8 cellular contexts compared by ENCODE assay signal in the genomic region with DNA sequence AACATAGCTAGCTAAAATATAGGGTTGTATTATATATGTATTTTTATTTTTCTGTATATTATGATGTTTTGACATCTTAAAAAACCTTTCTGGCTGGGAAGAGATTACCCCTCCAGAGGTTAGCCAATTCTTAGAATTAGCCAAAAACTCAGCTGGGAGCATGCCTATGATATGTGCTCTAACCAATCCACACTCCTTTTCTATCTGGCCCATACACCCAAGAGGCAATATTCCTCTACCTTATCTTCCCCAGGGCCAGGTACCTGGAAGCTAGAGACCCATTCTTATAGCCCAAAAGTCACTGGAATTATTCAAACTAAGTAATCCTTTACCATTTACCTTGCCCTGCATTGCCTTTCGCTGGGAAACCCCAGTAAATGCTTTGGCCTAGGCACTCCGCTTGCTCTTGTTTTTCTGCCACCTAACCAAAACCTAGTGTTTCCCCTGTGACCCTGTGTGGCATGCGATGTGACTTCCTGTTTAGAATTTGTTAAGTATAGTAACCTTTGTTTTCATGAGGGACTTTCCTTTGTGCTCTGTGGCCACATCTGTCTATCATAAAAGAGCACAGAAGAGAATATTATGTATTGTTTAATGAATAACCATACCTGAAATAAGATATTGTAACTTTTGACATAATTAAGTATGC. TPM values are rescaled to one million over a fixed set of nuclear protein-coding genes. Genes with fewer than 3 reads are reported as not detected.
DNase-seq lines count a peak whose midpoint lies in the region; ATAC-seq and TF ChIP-seq lines count a peak whose summit lies in the region.

No MANE protein-coding gene starts in this region.

- H3K27me3 ChIP-seq in left lung (no peaks in the 10 kb centered on the region), heart left ventricle (no peaks in the 10 kb centered on the region)

- DNase-seq in activated CD8-positive, alpha-beta T cell treated with anti-CD3 and anti-CD28 coated beads for 36 hours, result peak; percentile 84
- DNase-seq in stimulated activated CD4-positive, alpha-beta T cell treated with anti-CD3 and anti-CD28 coated beads, Interleukin-15, amount 100 ng/mL, for 1 hour (ENCODE audit: low read depth in 1 of 2, low spot score in 1 of 2), result peak; percentile 9 to 23
- DNase-seq in left lung, result no peak
- no peak for DNase-seq in NCI-H1930 (lab: John Stamatoyannopoulos, UW)
- DNase-seq in NOMO-1 treated with DMSO at 0.1 percent for 48 hours (lab: John Stamatoyannopoulos, UW; ENCODE audit: unreplicated experiment), result no peak
- no peak for DNase-seq in heart left ventricle

- intact Hi-C loops in activated CD8-positive, alpha-beta T cell treated with anti-CD3 and anti-CD28 coated beads for 36 hours (cut with micrococcal nuclease), result loop anchor here (5.0 kb wide), 2 partner anchors 37 to 127 kb away; a partner anchor contains a TSS
- intact Hi-C loops in left lung (cut with DNase I) (no loop called here), heart left ventricle (cut with DNase I) (no loop called here)

- H3K4me1 ChIP-seq in left lung (no peaks in the 10 kb centered on the region), heart left ventricle (peaks cover 0 to 5% (median 0%) of the 10 kb centered on the region in 12 donors)

- POLR2A ChIA-PET in activated CD8-positive, alpha-beta T cell treated with anti-CD3 and anti-CD28 coated beads for 36 hours (lab: Charles Lee), result interaction anchor here (0.9 kb wide), 1 partner anchor 14 kb away, joined by 4 read pairs; no protein-coding TSS in a partner anchor

- H3K36me3 ChIP-seq in left lung, result no peaks in the 10 kb centered on the region
- no peaks in the 10 kb centered on the region for H3K36me3 ChIP-seq in heart left ventricle

- H3K4me1 Mint-ChIP-seq in activated CD8-positive, alpha-beta T cell treated with anti-CD3 and anti-CD28 coated beads for 36 hours (ENCODE audit: low read depth), result peaks cover 44% of the 10 kb centered on the region

- H3K9me3 Mint-ChIP-seq in activated CD8-positive, alpha-beta T cell treated with anti-CD3 and anti-CD28 coated beads for 36 hours, result no peaks in the 10 kb centered on the region

- H3K4me3 Mint-ChIP-seq in activated CD8-positive, alpha-beta T cell treated with anti-CD3 and anti-CD28 coated beads for 36 hours, result peak overlapping the region; percentile 18

- WGBS in heart left ventricle, 4 donors, result 66 to 82% (median 72%) methylated on average over 3 of the region's 3 CpGs

- peak overlapping the region; percentile 93 for H3K27ac Mint-ChIP-seq in activated CD8-positive, alpha-beta T cell treated with anti-CD3 and anti-CD28 coated beads for 36 hours

- CTCF ChIA-PET in activated CD8-positive, alpha-beta T cell treated with anti-CD3 and anti-CD28 coated beads for 36 hours (lab: Charles Lee), result interaction anchor here (1.0 to 1.3 kb wide), 2 partner anchors 21 to 126 kb away, joined by 3 to 4 read pairs; a partner anchor contains a TSS

- no peak for TF ChIP-seq CTCF in activated CD8-positive, alpha-beta T cell treated with anti-CD3 and anti-CD28 coated beads for 36 hours (IDR thresholded peaks at IDR 0.05)
- TF ChIP-seq CTCF in left lung (IDR thresholded peaks at IDR 0.05) (no peak), heart left ventricle (IDR thresholded peaks at IDR 0.05) (no peak)

- ATAC-seq in GM19395 (IDR thresholded peaks at IDR 0.05; ENCODE audit: unreplicated experiment) (peak; percentile 99), HG03139 (IDR thresholded peaks at IDR 0.05; ENCODE audit: unreplicated experiment) (peak; percentile 99), left lung (no peak), heart left ventricle (no peak)
- ATAC-seq in activated CD8-positive, alpha-beta T cell treated with anti-CD3 and anti-CD28 coated beads for 36 hours, result peak; percentile 99

- H3K27ac ChIP-seq in left lung (peak overlapping the region in 1 of 2 donors; percentile 6), heart left ventricle (no peak overlapping the region)

- H3K27me3 Mint-ChIP-seq in activated CD8-positive, alpha-beta T cell treated with anti-CD3 and anti-CD28 coated beads for 36 hours, result no peaks in the 10 kb centered on the region

- no peak for TF ChIP-seq POLR2A in heart left ventricle (IDR thresholded peaks at IDR 0.05)

- H3K9me3 ChIP-seq in left lung, result no peaks in the 10 kb centered on the region
- no peaks in the 10 kb centered on the region for H3K9me3 ChIP-seq in heart left ventricle

- H3K4me3 ChIP-seq in left lung, result no peak overlapping the region
- no peak overlapping the region for H3K4me3 ChIP-seq in heart left ventricle

- peaks cover 9% of the 10 kb centered on the region for H3K36me3 Mint-ChIP-seq in activated CD8-positive, alpha-beta T cell treated with anti-CD3 and anti-CD28 coated beads for 36 hours (ENCODE audit: low read depth)

RNA-seq across cellular contexts. Expression of a gene that starts 37.4 kb away (rescaled TPM):
- total RNA-seq in activated CD8-positive, alpha-beta T cell treated with anti-CD3 and anti-CD28 coated beads for 36 hours, result 10 to 100 TPM; 36.1 to 39.2 TPM
- total RNA-seq in left lung (10 to 100 TPM; 36.1 to 39.9 TPM), heart left ventricle (10 to 100 TPM; 19.3 to 34.3 (median 25.4) TPM)
- 1 to 10 TPM; 4.0 to 8.0 TPM for polyA plus RNA-seq in heart left ventricle

Comparison
In these comparisons a context has a peak if more than half of its experiments do, and no peak if none do; other contexts are left out.
1. ATAC-seq: peak in GM19395 (single experiment), HG03139 (single experiment) and activated CD8-positive, alpha-beta T cell treated with anti-CD3 and anti-CD28 coated beads for 36 hours (single experiment); none in left lung (single experiment) and heart left ventricle (0 of 4).
2. DNase-seq: peak in activated CD8-positive, alpha-beta T cell treated with anti-CD3 and anti-CD28 coated beads for 36 hours (single experiment) and stimulated activated CD4-positive, alpha-beta T cell treated with anti-CD3 and anti-CD28 coated beads, Interleukin-15, amount 100 ng/mL, for 1 hour (2 of 2); none in left lung (0 of 2), NCI-H1930 (0 of 2), NOMO-1 treated with DMSO at 0.1 percent for 48 hours (single experiment) and heart left ventricle (0 of 5).